In the genomic region with DNA sequence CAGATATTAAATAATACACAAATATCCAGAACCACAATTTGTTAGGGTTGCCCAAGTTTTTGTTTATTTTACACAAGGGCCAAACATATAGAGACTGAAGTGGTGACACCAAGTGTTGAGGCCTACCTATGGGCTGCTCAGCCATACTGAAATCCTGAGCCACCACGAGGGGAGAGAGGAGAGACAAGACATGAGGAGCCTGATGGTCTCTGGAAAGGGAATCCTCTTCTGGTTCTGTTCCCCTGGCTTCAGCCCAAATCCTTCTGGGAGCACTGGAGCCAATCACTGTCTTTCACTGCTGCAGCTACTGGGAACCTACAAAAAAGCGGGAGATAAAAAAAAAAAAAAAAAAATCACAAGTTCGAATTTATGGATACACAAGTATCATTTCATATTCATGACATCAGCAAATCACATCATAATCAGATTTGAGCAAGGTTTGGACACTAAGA, we compare ENCODE assay signal across 1 cellular context.
TF ChIP-seq lines count a peak whose summit lies in the region.

No MANE protein-coding gene starts in this region.

TF ChIP-seq in H1, 55 proteins besides CTCF, POLR2A, EP300 and RAD21:
- TF ChIP-seq, protein P1, sequence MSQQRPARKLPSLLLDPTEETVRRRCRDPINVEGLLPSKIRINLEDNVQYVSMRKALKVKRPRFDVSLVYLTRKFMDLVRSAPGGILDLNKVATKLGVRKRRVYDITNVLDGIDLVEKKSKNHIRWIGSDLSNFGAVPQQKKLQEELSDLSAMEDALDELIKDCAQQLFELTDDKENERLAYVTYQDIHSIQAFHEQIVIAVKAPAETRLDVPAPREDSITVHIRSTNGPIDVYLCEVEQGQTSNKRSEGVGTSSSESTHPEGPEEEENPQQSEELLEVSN (IDR thresholded peaks at IDR 0.05), result peak; percentile 27; the same call in 1 of the 2 replicates
- no peak for TF ChIP-seq ATF2 (IDR thresholded peaks at IDR 0.05; ENCODE audit: low read length)
- TF ChIP-seq, protein P2, sequence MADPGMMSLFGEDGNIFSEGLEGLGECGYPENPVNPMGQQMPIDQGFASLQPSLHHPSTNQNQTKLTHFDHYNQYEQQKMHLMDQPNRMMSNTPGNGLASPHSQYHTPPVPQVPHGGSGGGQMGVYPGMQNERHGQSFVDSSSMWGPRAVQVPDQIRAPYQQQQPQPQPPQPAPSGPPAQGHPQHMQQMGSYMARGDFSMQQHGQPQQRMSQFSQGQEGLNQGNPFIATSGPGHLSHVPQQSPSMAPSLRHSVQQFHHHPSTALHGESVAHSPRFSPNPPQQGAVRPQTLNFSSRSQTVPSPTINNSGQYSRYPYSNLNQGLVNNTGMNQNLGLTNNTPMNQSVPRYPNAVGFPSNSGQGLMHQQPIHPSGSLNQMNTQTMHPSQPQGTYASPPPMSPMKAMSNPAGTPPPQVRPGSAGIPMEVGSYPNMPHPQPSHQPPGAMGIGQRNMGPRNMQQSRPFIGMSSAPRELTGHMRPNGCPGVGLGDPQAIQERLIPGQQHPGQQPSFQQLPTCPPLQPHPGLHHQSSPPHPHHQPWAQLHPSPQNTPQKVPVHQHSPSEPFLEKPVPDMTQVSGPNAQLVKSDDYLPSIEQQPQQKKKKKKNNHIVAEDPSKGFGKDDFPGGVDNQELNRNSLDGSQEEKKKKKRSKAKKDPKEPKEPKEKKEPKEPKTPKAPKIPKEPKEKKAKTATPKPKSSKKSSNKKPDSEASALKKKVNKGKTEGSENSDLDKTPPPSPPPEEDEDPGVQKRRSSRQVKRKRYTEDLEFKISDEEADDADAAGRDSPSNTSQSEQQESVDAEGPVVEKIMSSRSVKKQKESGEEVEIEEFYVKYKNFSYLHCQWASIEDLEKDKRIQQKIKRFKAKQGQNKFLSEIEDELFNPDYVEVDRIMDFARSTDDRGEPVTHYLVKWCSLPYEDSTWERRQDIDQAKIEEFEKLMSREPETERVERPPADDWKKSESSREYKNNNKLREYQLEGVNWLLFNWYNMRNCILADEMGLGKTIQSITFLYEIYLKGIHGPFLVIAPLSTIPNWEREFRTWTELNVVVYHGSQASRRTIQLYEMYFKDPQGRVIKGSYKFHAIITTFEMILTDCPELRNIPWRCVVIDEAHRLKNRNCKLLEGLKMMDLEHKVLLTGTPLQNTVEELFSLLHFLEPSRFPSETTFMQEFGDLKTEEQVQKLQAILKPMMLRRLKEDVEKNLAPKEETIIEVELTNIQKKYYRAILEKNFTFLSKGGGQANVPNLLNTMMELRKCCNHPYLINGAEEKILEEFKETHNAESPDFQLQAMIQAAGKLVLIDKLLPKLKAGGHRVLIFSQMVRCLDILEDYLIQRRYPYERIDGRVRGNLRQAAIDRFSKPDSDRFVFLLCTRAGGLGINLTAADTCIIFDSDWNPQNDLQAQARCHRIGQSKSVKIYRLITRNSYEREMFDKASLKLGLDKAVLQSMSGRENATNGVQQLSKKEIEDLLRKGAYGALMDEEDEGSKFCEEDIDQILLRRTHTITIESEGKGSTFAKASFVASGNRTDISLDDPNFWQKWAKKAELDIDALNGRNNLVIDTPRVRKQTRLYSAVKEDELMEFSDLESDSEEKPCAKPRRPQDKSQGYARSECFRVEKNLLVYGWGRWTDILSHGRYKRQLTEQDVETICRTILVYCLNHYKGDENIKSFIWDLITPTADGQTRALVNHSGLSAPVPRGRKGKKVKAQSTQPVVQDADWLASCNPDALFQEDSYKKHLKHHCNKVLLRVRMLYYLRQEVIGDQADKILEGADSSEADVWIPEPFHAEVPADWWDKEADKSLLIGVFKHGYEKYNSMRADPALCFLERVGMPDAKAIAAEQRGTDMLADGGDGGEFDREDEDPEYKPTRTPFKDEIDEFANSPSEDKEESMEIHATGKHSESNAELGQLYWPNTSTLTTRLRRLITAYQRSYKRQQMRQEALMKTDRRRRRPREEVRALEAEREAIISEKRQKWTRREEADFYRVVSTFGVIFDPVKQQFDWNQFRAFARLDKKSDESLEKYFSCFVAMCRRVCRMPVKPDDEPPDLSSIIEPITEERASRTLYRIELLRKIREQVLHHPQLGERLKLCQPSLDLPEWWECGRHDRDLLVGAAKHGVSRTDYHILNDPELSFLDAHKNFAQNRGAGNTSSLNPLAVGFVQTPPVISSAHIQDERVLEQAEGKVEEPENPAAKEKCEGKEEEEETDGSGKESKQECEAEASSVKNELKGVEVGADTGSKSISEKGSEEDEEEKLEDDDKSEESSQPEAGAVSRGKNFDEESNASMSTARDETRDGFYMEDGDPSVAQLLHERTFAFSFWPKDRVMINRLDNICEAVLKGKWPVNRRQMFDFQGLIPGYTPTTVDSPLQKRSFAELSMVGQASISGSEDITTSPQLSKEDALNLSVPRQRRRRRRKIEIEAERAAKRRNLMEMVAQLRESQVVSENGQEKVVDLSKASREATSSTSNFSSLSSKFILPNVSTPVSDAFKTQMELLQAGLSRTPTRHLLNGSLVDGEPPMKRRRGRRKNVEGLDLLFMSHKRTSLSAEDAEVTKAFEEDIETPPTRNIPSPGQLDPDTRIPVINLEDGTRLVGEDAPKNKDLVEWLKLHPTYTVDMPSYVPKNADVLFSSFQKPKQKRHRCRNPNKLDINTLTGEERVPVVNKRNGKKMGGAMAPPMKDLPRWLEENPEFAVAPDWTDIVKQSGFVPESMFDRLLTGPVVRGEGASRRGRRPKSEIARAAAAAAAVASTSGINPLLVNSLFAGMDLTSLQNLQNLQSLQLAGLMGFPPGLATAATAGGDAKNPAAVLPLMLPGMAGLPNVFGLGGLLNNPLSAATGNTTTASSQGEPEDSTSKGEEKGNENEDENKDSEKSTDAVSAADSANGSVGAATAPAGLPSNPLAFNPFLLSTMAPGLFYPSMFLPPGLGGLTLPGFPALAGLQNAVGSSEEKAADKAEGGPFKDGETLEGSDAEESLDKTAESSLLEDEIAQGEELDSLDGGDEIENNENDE (IDR thresholded peaks at IDR 0.05; ENCODE audit: insufficient replicate concordance, low read length), result no peak
- TF ChIP-seq MAFK (IDR thresholded peaks at IDR 0.05; ENCODE audit: low read depth, low read length), result no peak
- TF ChIP-seq, protein P3, sequence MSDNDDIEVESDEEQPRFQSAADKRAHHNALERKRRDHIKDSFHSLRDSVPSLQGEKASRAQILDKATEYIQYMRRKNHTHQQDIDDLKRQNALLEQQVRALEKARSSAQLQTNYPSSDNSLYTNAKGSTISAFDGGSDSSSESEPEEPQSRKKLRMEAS (IDR thresholded peaks at IDR 0.05), result peak; percentile 50; the same call in 1 of the 2 replicates
